1 cellular context compared by ENCODE assay signal in the genomic region with DNA sequence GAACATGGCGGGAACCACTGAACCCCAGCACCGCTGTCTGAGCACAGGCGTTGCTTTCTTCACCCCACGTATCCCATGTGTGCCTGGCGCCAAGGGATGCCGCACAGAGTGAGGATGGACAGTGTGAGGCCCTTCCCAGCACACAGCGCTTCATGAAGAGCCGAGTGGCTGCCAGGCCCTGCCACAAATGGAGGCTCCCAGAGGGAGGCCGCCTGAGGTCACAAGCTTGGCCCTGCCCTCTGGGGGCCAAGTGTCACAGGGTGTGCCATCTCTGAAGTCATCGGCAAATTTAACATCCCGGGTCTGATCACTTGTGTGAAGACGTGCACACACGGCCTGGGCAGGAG.
TF ChIP-seq lines count a peak whose summit lies in the region.

No MANE protein-coding gene starts in this region.

TF ChIP-seq in HCT116, 20 proteins besides CTCF, POLR2A, EP300 and RAD21:
- TF ChIP-seq CBX3 (IDR thresholded peaks at IDR 0.05; ENCODE audit: low read depth): no peak
- TF ChIP-seq JUND (IDR thresholded peaks at IDR 0.05): no peak
- TF ChIP-seq, protein P1, sequence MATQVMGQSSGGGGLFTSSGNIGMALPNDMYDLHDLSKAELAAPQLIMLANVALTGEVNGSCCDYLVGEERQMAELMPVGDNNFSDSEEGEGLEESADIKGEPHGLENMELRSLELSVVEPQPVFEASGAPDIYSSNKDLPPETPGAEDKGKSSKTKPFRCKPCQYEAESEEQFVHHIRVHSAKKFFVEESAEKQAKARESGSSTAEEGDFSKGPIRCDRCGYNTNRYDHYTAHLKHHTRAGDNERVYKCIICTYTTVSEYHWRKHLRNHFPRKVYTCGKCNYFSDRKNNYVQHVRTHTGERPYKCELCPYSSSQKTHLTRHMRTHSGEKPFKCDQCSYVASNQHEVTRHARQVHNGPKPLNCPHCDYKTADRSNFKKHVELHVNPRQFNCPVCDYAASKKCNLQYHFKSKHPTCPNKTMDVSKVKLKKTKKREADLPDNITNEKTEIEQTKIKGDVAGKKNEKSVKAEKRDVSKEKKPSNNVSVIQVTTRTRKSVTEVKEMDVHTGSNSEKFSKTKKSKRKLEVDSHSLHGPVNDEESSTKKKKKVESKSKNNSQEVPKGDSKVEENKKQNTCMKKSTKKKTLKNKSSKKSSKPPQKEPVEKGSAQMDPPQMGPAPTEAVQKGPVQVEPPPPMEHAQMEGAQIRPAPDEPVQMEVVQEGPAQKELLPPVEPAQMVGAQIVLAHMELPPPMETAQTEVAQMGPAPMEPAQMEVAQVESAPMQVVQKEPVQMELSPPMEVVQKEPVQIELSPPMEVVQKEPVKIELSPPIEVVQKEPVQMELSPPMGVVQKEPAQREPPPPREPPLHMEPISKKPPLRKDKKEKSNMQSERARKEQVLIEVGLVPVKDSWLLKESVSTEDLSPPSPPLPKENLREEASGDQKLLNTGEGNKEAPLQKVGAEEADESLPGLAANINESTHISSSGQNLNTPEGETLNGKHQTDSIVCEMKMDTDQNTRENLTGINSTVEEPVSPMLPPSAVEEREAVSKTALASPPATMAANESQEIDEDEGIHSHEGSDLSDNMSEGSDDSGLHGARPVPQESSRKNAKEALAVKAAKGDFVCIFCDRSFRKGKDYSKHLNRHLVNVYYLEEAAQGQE (IDR thresholded peaks at IDR 0.05; ENCODE audit: low read depth): no peak
- TF ChIP-seq EZH2 (IDR thresholded peaks at IDR 0.05): no peak
- no peak for TF ChIP-seq SRF (IDR thresholded peaks at IDR 0.05; ENCODE audit: low read depth)
- TF ChIP-seq, protein P2, sequence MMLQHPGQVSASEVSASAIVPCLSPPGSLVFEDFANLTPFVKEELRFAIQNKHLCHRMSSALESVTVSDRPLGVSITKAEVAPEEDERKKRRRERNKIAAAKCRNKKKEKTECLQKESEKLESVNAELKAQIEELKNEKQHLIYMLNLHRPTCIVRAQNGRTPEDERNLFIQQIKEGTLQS (IDR thresholded peaks at IDR 0.05): no peak
- no peak for TF ChIP-seq EGR1 (IDR thresholded peaks at IDR 0.05; ENCODE audit: low read depth)
- TF ChIP-seq SIN3A (IDR thresholded peaks at IDR 0.05; ENCODE audit: low read depth): no peak
- no peak for TF ChIP-seq ZFX (IDR thresholded peaks at IDR 0.05)
- TF ChIP-seq TCF7L2 (IDR thresholded peaks at IDR 0.05; ENCODE audit: borderline replicate concordance, extremely low read depth, insufficient read depth, insufficient read length): no peak
- no peak for TF ChIP-seq SP1 (IDR thresholded peaks at IDR 0.05; ENCODE audit: low read depth)
- TF ChIP-seq YY1 (IDR thresholded peaks at IDR 0.05; ENCODE audit: extremely low read depth, insufficient replicate concordance, low read depth, low read length): no peak
- TF ChIP-seq ELF1 (IDR thresholded peaks at IDR 0.05; ENCODE audit: borderline replicate concordance, low read depth): no peak
- no peak for TF ChIP-seq FOSL1 (IDR thresholded peaks at IDR 0.05; ENCODE audit: low read depth)
- TF ChIP-seq, protein P3, sequence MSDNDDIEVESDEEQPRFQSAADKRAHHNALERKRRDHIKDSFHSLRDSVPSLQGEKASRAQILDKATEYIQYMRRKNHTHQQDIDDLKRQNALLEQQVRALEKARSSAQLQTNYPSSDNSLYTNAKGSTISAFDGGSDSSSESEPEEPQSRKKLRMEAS (IDR thresholded peaks at IDR 0.05): no peak
